ENCODE assay signal across 8 cellular contexts in the genomic region with DNA sequence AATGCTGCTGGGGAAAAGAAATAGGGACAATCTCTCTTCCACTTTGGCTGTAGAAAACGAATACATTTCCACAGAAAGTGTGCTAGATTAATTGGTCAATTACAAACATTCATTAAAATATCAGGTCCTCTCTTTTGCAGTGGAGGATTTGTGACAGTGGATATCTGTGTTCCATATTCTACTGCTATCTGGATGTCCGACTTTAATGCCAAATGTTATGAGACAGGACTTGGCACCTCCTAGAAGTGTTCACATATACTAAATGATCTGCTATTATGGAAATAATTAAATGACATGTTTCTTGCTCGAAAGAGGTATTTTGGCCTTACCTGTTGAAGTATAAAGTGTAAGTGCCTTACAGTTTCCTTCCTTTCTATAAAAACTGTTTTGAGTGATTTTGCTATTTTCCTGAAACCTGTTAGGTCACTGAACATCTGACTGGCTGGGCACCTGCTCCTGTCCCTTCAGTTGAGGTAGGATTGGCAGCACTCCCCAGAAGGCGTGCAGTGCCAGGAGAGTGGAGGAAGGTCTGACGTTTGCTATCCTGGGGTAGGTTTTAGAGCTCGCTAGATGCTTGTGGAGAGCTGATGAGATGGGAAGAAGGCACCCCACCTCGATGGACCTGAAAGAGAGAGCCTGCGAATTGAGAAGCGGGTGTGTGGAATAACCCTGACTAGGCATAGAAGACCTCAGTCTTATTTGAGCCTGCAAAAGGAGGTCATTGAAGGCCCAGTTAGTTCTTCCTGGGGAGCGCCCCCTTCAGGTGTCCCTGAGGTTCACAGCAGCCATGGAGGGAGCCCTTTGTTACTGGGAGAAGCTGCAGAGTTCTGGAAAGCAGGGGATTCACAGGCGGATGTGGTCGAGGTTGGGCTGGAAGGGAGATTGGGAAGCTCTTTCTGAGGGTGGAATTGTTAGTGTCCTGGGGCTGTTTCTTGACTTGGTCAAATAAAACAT.
DNase-seq lines count a peak whose midpoint lies in the region; ATAC-seq and TF ChIP-seq lines count a peak whose summit lies in the region.

No MANE protein-coding gene starts in this region.

- H2AFZ ChIP-seq in OCI-LY1 (ENCODE audit: low read length) = no peak overlapping the region

- ATAC-seq in GM21526 (IDR thresholded peaks at IDR 0.05; ENCODE audit: low FRiP score, unreplicated experiment) (no peak), GM19455 (IDR thresholded peaks at IDR 0.05; ENCODE audit: unreplicated experiment) (no peak)

- peaks cover 13% of the 10 kb centered on the region for H3K79me2 ChIP-seq in OCI-LY1 (ENCODE audit: insufficient read depth, low read length)

- H3K4me3 ChIP-seq in GM08714 (ENCODE audit: low read length) = peak overlapping the region; percentile 96
- H3K4me3 ChIP-seq in OCI-LY1 (ENCODE audit: low read depth, low read length, poor library complexity, severe bottlenecking) = peak overlapping the region; percentile 92
- H3K4me3 ChIP-seq in muscle layer of duodenum (ENCODE audit: low read depth in 1 of 2, low read length in 2 of 2) = peak overlapping the region; percentile 79 to 87

- no peaks in the 10 kb centered on the region for H4K20me1 ChIP-seq in OCI-LY1 (ENCODE audit: insufficient read depth, low read length)

- H3K4me1 Mint-ChIP-seq in dendritic cell treated with granulocyte-macrophage colony-stimulating factor and Interleukin-4, amounts not matched to agents 40 ng/mL and 50 ng/mL, for 4 days (ENCODE audit: low read depth) = peaks cover 25% of the 10 kb centered on the region

- intact Hi-C loops in dendritic cell treated with granulocyte-macrophage colony-stimulating factor and Interleukin-4, amounts not matched to agents 40 ng/mL and 50 ng/mL, for 4 days (cut with micrococcal nuclease) = no loop called here

- H3K9ac ChIP-seq in OCI-LY1 (ENCODE audit: low read length) = peak overlapping the region; percentile 94

- no peaks in the 10 kb centered on the region for H3K9me2 ChIP-seq in OCI-LY1 (ENCODE audit: low read depth, low read length)

- H3K9me3 Mint-ChIP-seq in dendritic cell treated with granulocyte-macrophage colony-stimulating factor and Interleukin-4, amounts not matched to agents 40 ng/mL and 50 ng/mL, for 4 days = peaks cover 51% of the 10 kb centered on the region

- H3K36me3 ChIP-seq in OCI-LY1 (ENCODE audit: insufficient read depth, low read length) = peaks cover 44% of the 10 kb centered on the region
- H3K36me3 ChIP-seq in muscle layer of duodenum (ENCODE audit: control insufficient read depth in 1 of 2, insufficient read depth in 2 of 2, low read length in 2 of 2) = peaks cover 0 to 5% of the 10 kb centered on the region in 2 donors

- H3K4me2 ChIP-seq in OCI-LY1 (ENCODE audit: low read length) = peak overlapping the region; percentile 84

- H3K27ac Mint-ChIP-seq in dendritic cell treated with granulocyte-macrophage colony-stimulating factor and Interleukin-4, amounts not matched to agents 40 ng/mL and 50 ng/mL, for 4 days = peak overlapping the region; percentile 99

- TF ChIP-seq CTCF in OCI-LY1 (IDR thresholded peaks at IDR 0.05; ENCODE audit: low read length) = peak; percentile 69

- no peaks in the 10 kb centered on the region for H3F3A ChIP-seq in OCI-LY1 (ENCODE audit: insufficient read depth, low read length)

- H3K27ac ChIP-seq in OCI-LY1 (ENCODE audit: low read depth, low read length, poor library complexity, severe bottlenecking) (no peak overlapping the region), muscle layer of duodenum (ENCODE audit: low read length) (peak overlapping the region; percentile 90)

- no peaks in the 10 kb centered on the region for H3K9me3 ChIP-seq in OCI-LY1 (ENCODE audit: low read length)
- H3K9me3 ChIP-seq in muscle layer of duodenum (ENCODE audit: control insufficient read depth in 1 of 2, low read length in 2 of 2) = no peaks in the 10 kb centered on the region

- DNase-seq in NCI-H2029 treated with DMSO at 0.1 percent for 48 hours (lab: John Stamatoyannopoulos, UW) = no peak
- DNase-seq in UCSD-AML1 (lab: John Stamatoyannopoulos, UW; ENCODE audit: unreplicated experiment) = no peak

- H3K4me1 ChIP-seq in OCI-LY1 (ENCODE audit: insufficient read depth, low read length, severe bottlenecking) (peaks cover 19% of the 10 kb centered on the region), muscle layer of duodenum (ENCODE audit: control insufficient read depth in 1 of 2, insufficient read depth in 2 of 2, low read length in 2 of 2) (peaks cover 11 to 15% of the 10 kb centered on the region in 2 donors)

- peaks cover 59% of the 10 kb centered on the region for H3K36me3 Mint-ChIP-seq in dendritic cell treated with granulocyte-macrophage colony-stimulating factor and Interleukin-4, amounts not matched to agents 40 ng/mL and 50 ng/mL, for 4 days (ENCODE audit: low read depth)

- H3K27me3 Mint-ChIP-seq in dendritic cell treated with granulocyte-macrophage colony-stimulating factor and Interleukin-4, amounts not matched to agents 40 ng/mL and 50 ng/mL, for 4 days = peaks cover 4% of the 10 kb centered on the region

- no peaks in the 10 kb centered on the region for H3K27me3 ChIP-seq in OCI-LY1 (ENCODE audit: insufficient read depth, low read length)
- H3K27me3 ChIP-seq in muscle layer of duodenum (ENCODE audit: low read depth, low read length) = no peaks in the 10 kb centered on the region

- H3K4me3 Mint-ChIP-seq in dendritic cell treated with granulocyte-macrophage colony-stimulating factor and Interleukin-4, amounts not matched to agents 40 ng/mL and 50 ng/mL, for 4 days = peak overlapping the region; percentile 98
